Comparison of ENCODE assay signal across 22 cellular contexts in the genomic region with DNA sequence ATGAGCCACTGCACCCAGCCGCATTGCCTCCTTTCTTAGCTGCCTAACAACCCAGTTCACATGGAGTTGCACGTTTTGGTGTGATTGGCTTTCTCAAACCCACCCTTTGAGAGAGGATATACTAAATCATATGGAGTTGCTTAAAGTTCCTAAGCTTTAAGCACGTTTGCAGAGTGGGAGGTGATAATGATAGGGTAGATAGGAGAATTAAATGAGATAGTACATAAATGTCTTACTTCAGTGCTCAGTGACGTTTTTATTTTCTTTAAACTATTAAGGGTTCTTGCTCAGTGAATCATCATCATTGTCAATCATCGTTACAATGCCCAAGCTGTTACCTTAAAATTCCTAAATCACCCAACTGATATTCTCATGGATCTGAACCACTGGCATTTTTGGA. TPM values are rescaled to one million over a fixed set of nuclear protein-coding genes. Genes with fewer than 3 reads are reported as not detected.
DNase-seq lines count a peak whose midpoint lies in the region; ATAC-seq and TF ChIP-seq lines count a peak whose summit lies in the region.
"Had no signal": no experiment of that assay in that cellular context is flagged by ENCODE, and none has a peak within 500 bp of the region (broad histone marks: within the 10 kb centered on the region; RNA-seq: fewer than 3 reads in every experiment).

No MANE protein-coding gene starts in this region.

- H3K9me3 Mint-ChIP-seq in activated T-cell treated with anti-CD3 and anti-CD28 coated beads, Interleukin-2, amount 50 U/mL, for 4 hours = no peaks in the 10 kb centered on the region
- no peaks in the 10 kb centered on the region for H3K9me3 Mint-ChIP-seq in central memory CD8-positive, alpha-beta T cell
- no peaks in the 10 kb centered on the region for H3K9me3 Mint-ChIP-seq in stimulated activated effector memory CD8-positive, alpha-beta T cell treated with anti-CD3 and anti-CD28 coated beads, Interleukin-12 subunit alpha, Interleukin-12 subunit beta, amount 100 ng/mL, for 72 hours
- H3K9me3 Mint-ChIP-seq: activated naive CD4-positive, alpha-beta T cell treated with anti-CD3 and anti-CD28 coated beads, Interleukin-2, amount 50 U/mL, for 72 hours had no signal

- peaks cover 32% of the 10 kb centered on the region for H3K36me3 Mint-ChIP-seq in activated T-cell treated with anti-CD3 and anti-CD28 coated beads, Interleukin-2, amount 50 U/mL, for 4 hours (ENCODE audit: insufficient read depth)
- H3K36me3 Mint-ChIP-seq in central memory CD8-positive, alpha-beta T cell (ENCODE audit: insufficient read depth) = peaks cover 55% of the 10 kb centered on the region
- peaks cover 95% of the 10 kb centered on the region for H3K36me3 Mint-ChIP-seq in stimulated activated effector memory CD8-positive, alpha-beta T cell treated with anti-CD3 and anti-CD28 coated beads, Interleukin-12 subunit alpha, Interleukin-12 subunit beta, amount 100 ng/mL, for 72 hours

- CTCF ChIA-PET in RWPE1 (lab: Yijun Ruan, JAX) = no interaction called here

- DNase-seq in activated T-cell treated with anti-CD3 and anti-CD28 coated beads, Interleukin-2, amount 50 U/mL, for 4 hours = no peak
- DNase-seq in activated T-cell treated with anti-CD3 and anti-CD28 coated beads, Interleukin-2, amount 50 U/mL, for 1 hour = no peak
- no peak for DNase-seq in RWPE1 (ENCODE audit: low spot score)
- DNase-seq in central memory CD8-positive, alpha-beta T cell (ENCODE audit: low spot score in 2 of 2) = no peak
- DNase-seq in stimulated activated effector memory CD8-positive, alpha-beta T cell treated with anti-CD3 and anti-CD28 coated beads, Interleukin-12 subunit alpha, Interleukin-12 subunit beta, amount 100 ng/mL, for 72 hours (ENCODE audit: low spot score in 2 of 2) = no peak
- DNase-seq in caudate nucleus (lab: John Stamatoyannopoulos, UW) = no peak
- no peak for DNase-seq in stimulated activated CD4-positive, alpha-beta T cell treated with anti-CD3 and anti-CD28 coated beads, Interleukin-4, amount 100 ng/mL, for 24 hours
- DNase-seq in superior temporal gyrus (ENCODE audit: extremely low spot score) = no peak
- DNase-seq: BE2C; COR-L47; DND-41; effector CD4-positive, alpha-beta T cell; foreskin keratinocyte; heart right ventricle; Kasumi-1; left colon; NCI-H1694; psoas muscle; RPMI8226 had no signal

- POLR2A ChIA-PET in RWPE1 (lab: Yijun Ruan, JAX; ENCODE audit: low non-redundant PET) = interaction anchor here (0.6 kb wide), 1 partner anchor 102 kb away, joined by 6 read pairs; no protein-coding TSS in a partner anchor

- TF ChIP-seq CTCF in RWPE1 (conservative IDR thresholded peaks at IDR 0.05; ENCODE audit: low read depth) = no peak

- H3K27ac ChIP-seq in RWPE1 (peak overlapping the region; percentile 36; the same call in 1 of the 2 replicates), caudate nucleus (ENCODE audit: low read depth, low read length) (no peak overlapping the region)
- H3K27ac ChIP-seq: foreskin keratinocyte, heart right ventricle, psoas muscle, suprapubic skin had no signal

- H3K4me3 Mint-ChIP-seq in activated T-cell treated with anti-CD3 and anti-CD28 coated beads, Interleukin-2, amount 50 U/mL, for 4 hours = peak overlapping the region; percentile 43
- no peak overlapping the region for H3K4me3 Mint-ChIP-seq in central memory CD8-positive, alpha-beta T cell
- H3K4me3 Mint-ChIP-seq in stimulated activated effector memory CD8-positive, alpha-beta T cell treated with anti-CD3 and anti-CD28 coated beads, Interleukin-12 subunit alpha, Interleukin-12 subunit beta, amount 100 ng/mL, for 72 hours = no peak overlapping the region

- no peak for ATAC-seq in activated T-cell treated with anti-CD3 and anti-CD28 coated beads, Interleukin-2, amount 50 U/mL, for 4 hours
- no peak for ATAC-seq in central memory CD8-positive, alpha-beta T cell (replicated peaks; ENCODE audit: extremely low read depth, poor library complexity, severe bottlenecking)
- no peak for ATAC-seq in stimulated activated effector memory CD8-positive, alpha-beta T cell treated with anti-CD3 and anti-CD28 coated beads, Interleukin-12 subunit alpha, Interleukin-12 subunit beta, amount 100 ng/mL, for 72 hours
- ATAC-seq: activated naive CD4-positive, alpha-beta T cell treated with anti-CD3 and anti-CD28 coated beads, Interleukin-2, amount 50 U/mL, for 72 hours; esophagus mucosa; foreskin keratinocyte; heart right ventricle; left colon; psoas muscle had no signal

- H3K4me1 Mint-ChIP-seq in activated T-cell treated with anti-CD3 and anti-CD28 coated beads, Interleukin-2, amount 50 U/mL, for 4 hours (ENCODE audit: low read depth) = peaks cover 52% of the 10 kb centered on the region
- H3K4me1 Mint-ChIP-seq in central memory CD8-positive, alpha-beta T cell = peaks cover 5% of the 10 kb centered on the region
- H3K4me1 Mint-ChIP-seq in stimulated activated effector memory CD8-positive, alpha-beta T cell treated with anti-CD3 and anti-CD28 coated beads, Interleukin-12 subunit alpha, Interleukin-12 subunit beta, amount 100 ng/mL, for 72 hours = peaks cover 57% of the 10 kb centered on the region

- no peaks in the 10 kb centered on the region for H3K27me3 Mint-ChIP-seq in activated T-cell treated with anti-CD3 and anti-CD28 coated beads, Interleukin-2, amount 50 U/mL, for 4 hours (ENCODE audit: low read depth)
- H3K27me3 Mint-ChIP-seq in central memory CD8-positive, alpha-beta T cell = no peaks in the 10 kb centered on the region

- H3K27ac Mint-ChIP-seq in central memory CD8-positive, alpha-beta T cell (ENCODE audit: low read depth) = peak overlapping the region; percentile 86
- H3K27ac Mint-ChIP-seq in stimulated activated effector memory CD8-positive, alpha-beta T cell treated with anti-CD3 and anti-CD28 coated beads, Interleukin-12 subunit alpha, Interleukin-12 subunit beta, amount 100 ng/mL, for 72 hours = peak overlapping the region; percentile 91

RNA-seq across cellular contexts. Expression of a gene that starts 2.9 kb away (rescaled TPM):
- 1 to 10 TPM; 1.7 to 5.6 (median 2.3) TPM for total RNA-seq in activated T-cell treated with anti-CD3 and anti-CD28 coated beads, Interleukin-2, amount 50 U/mL, for 4 hours

RNA-seq across cellular contexts. Expression of a gene that starts 20.2 kb away (rescaled TPM):
- total RNA-seq in activated T-cell treated with anti-CD3 and anti-CD28 coated beads, Interleukin-2, amount 50 U/mL, for 4 hours = 1 to 10 TPM; 2.2 to 5.5 (median 4.5) TPM
